Comparison of ENCODE assay signal across 12 cellular contexts in genomic region chr10:132547421-132547861, GRCh38. TPM values are rescaled to one million over a fixed set of nuclear protein-coding genes. Genes with fewer than 3 reads are reported as not detected.
A peak's percentile ranks its signal among the peaks of the same experiment; 100 is the strongest.
DNase-seq lines count a peak whose midpoint lies in the region; ATAC-seq, FAIRE-seq and TF ChIP-seq lines count a peak whose summit lies in the region.
"Had no signal": no experiment of that assay in that cellular context is flagged by ENCODE, and none has a peak within 500 bp of the region (broad histone marks: within the 10 kb centered on the region; RNA-seq: fewer than 3 reads in every experiment).

No MANE protein-coding gene starts in this region.

- peaks cover 72% of the 10 kb centered on the region for H3K4me1 Mint-ChIP-seq in activated naive CD4-positive, alpha-beta T cell treated with anti-CD3 and anti-CD28 coated beads, Interleukin-2, amount 10 ng/mL, durations not matched to agents 7 days and 5 days
- H3K4me1 Mint-ChIP-seq in stimulated activated memory B cell treated with anti-CD40 and anti-IgM and Interleukin-4, amounts not matched to agents 10 μg/mL and 1 μg/mL and 100 μg/mL, for 72 hours, result peaks cover 93% of the 10 kb centered on the region

- no peaks in the 10 kb centered on the region for H3K9me3 Mint-ChIP-seq in activated naive CD4-positive, alpha-beta T cell treated with anti-CD3 and anti-CD28 coated beads, Interleukin-2, amount 10 ng/mL, durations not matched to agents 7 days and 5 days
- H3K9me3 Mint-ChIP-seq in stimulated activated memory B cell treated with anti-CD40 and anti-IgM and Interleukin-4, amounts not matched to agents 10 μg/mL and 1 μg/mL and 100 μg/mL, for 72 hours, result no peaks in the 10 kb centered on the region
- H3K9me3 Mint-ChIP-seq: dendritic cell treated with granulocyte-macrophage colony-stimulating factor and Interleukin-4, amounts not matched to agents 40 ng/mL and 50 ng/mL, for 4 days had no signal

- peaks cover 11% of the 10 kb centered on the region for H3K36me3 Mint-ChIP-seq in activated naive CD4-positive, alpha-beta T cell treated with anti-CD3 and anti-CD28 coated beads, Interleukin-2, amount 10 ng/mL, durations not matched to agents 7 days and 5 days
- no peaks in the 10 kb centered on the region for H3K36me3 Mint-ChIP-seq in stimulated activated memory B cell treated with anti-CD40 and anti-IgM and Interleukin-4, amounts not matched to agents 10 μg/mL and 1 μg/mL and 100 μg/mL, for 72 hours

- H3K36me3 ChIP-seq in kidney (ENCODE audit: control insufficient read depth in 1 of 2, insufficient read depth in 2 of 2, low read length in 2 of 2), result no peaks in the 10 kb centered on the region
- H3K36me3 ChIP-seq in transverse colon, result no peaks in the 10 kb centered on the region
- H3K36me3 ChIP-seq: HAP-1 had no signal

- H3K4me1 ChIP-seq in kidney (ENCODE audit: control insufficient read depth in 1 of 2, insufficient read depth in 1 of 2, low read depth in 1 of 2, low read length in 2 of 2) (peaks cover 11 to 29% of the 10 kb centered on the region in 2 donors), transverse colon (peaks cover 6 to 42% (median 24%) of the 10 kb centered on the region in 4 donors)
- H3K4me1 ChIP-seq: HAP-1 had no signal

- TF ChIP-seq EP300 in transverse colon (IDR thresholded peaks at IDR 0.05; ENCODE audit: low read depth), result no peak

- no peaks in the 10 kb centered on the region for H3K9me3 ChIP-seq in kidney (ENCODE audit: control insufficient read depth in 1 of 2, low read length in 2 of 2)
- H3K9me3 ChIP-seq in transverse colon, result no peaks in the 10 kb centered on the region
- H3K9me3 ChIP-seq: HAP-1 had no signal

- H3K27ac Mint-ChIP-seq in activated naive CD4-positive, alpha-beta T cell treated with anti-CD3 and anti-CD28 coated beads, Interleukin-2, amount 10 ng/mL, durations not matched to agents 7 days and 5 days, result no peak overlapping the region
- H3K27ac Mint-ChIP-seq in stimulated activated memory B cell treated with anti-CD40 and anti-IgM and Interleukin-4, amounts not matched to agents 10 μg/mL and 1 μg/mL and 100 μg/mL, for 72 hours, result peak overlapping the region; percentile 90

- peaks cover 6% of the 10 kb centered on the region for H3K27me3 Mint-ChIP-seq in activated naive CD4-positive, alpha-beta T cell treated with anti-CD3 and anti-CD28 coated beads, Interleukin-2, amount 10 ng/mL, durations not matched to agents 7 days and 5 days
- no peaks in the 10 kb centered on the region for H3K27me3 Mint-ChIP-seq in stimulated activated memory B cell treated with anti-CD40 and anti-IgM and Interleukin-4, amounts not matched to agents 10 μg/mL and 1 μg/mL and 100 μg/mL, for 72 hours

- H3K9ac ChIP-seq in kidney (ENCODE audit: low read length in 2 of 2), result no peak overlapping the region

- ATAC-seq in stimulated activated memory B cell treated with anti-CD40 and anti-IgM and Interleukin-4, amounts not matched to agents 10 μg/mL and 1 μg/mL and 100 μg/mL, for 72 hours, result peak; percentile 54

- CTCF ChIA-PET in activated naive CD4-positive, alpha-beta T cell treated with anti-CD3 and anti-CD28 coated beads, Interleukin-2, amount 10 ng/mL, durations not matched to agents 7 days and 5 days (lab: Charles Lee), result no interaction called here

- H3K27ac ChIP-seq in kidney (ENCODE audit: low read depth in 2 of 2, low read length in 2 of 2) (no peak overlapping the region), transverse colon (no peak overlapping the region)

- no peak for FAIRE-seq in kidney (lab: Jason Lieb, UNC)

- WGBS in transverse colon (ENCODE audit: low coverage in 1 of 2), 2 donors, result 86 to 90% methylated on average over 4 to 19 of the region's 22 CpGs

- no peak overlapping the region for H3K4me3 Mint-ChIP-seq in activated naive CD4-positive, alpha-beta T cell treated with anti-CD3 and anti-CD28 coated beads, Interleukin-2, amount 10 ng/mL, durations not matched to agents 7 days and 5 days
- H3K4me3 Mint-ChIP-seq in stimulated activated memory B cell treated with anti-CD40 and anti-IgM and Interleukin-4, amounts not matched to agents 10 μg/mL and 1 μg/mL and 100 μg/mL, for 72 hours, result peak overlapping the region; percentile 52
- H3K4me3 Mint-ChIP-seq: dendritic cell treated with granulocyte-macrophage colony-stimulating factor and Interleukin-4, amounts not matched to agents 40 ng/mL and 50 ng/mL, for 4 days had no signal

- TF ChIP-seq CTCF in kidney (IDR thresholded peaks at IDR 0.05; ENCODE audit: borderline replicate concordance, extremely low read depth, insufficient read depth) (no peak), transverse colon (IDR thresholded peaks at IDR 0.05) (no peak)

- DNase-seq in activated naive CD4-positive, alpha-beta T cell treated with anti-CD3 and anti-CD28 coated beads, Interleukin-2, amount 50 U/mL, for 16 hours, result peak; percentile 49
- DNase-seq in activated naive CD4-positive, alpha-beta T cell treated with anti-CD3 and anti-CD28 coated beads, Interleukin-2, amount 10 ng/mL, durations not matched to agents 7 days and 5 days, result no peak
- DNase-seq in MV-4-11 (lab: John Stamatoyannopoulos, UW) (peak; percentile 12), kidney (peak; percentile 83), DMS114 treated with DMSO at 0.1 percent for 48 hours (lab: John Stamatoyannopoulos, UW; ENCODE audit: unreplicated experiment) (no peak), transverse colon (no peak), NCI-H345 (lab: John Stamatoyannopoulos, UW) (no peak)
- DNase-seq: activated CD4-positive, alpha-beta T cell treated with anti-CD3 and anti-CD28 coated beads for 1 hour; midbrain had no signal

- in situ Hi-C loops in transverse colon (cut with MboI; ENCODE audit: low pct_ligation_motif_present in 1 of 4, low pct_unique_long_range_greater_than_20kb in 1 of 4, low sequenced_read_pairs in 3 of 4), result loop anchor here in 3 of 4 donors (25.0 kb wide), 2 partner anchors 90 to 160 kb away; partner anchors contain the start of gene PWWP2B (in 2 of the 3)

- TF ChIP-seq POLR2A in transverse colon (IDR thresholded peaks at IDR 0.05), result no peak

- no peaks in the 10 kb centered on the region for H3K27me3 ChIP-seq in transverse colon

- H3K4me3 ChIP-seq in kidney (ENCODE audit: low read length in 2 of 2) (no peak overlapping the region), transverse colon (no peak overlapping the region)
- H3K4me3 ChIP-seq: HAP-1 had no signal

- intact Hi-C loops in kidney (cut with DNase I) (no loop called here), transverse colon (cut with DNase I; ENCODE audit: low total_unique reads) (no loop called here)

RNA-seq across cellular contexts. Expression of gene INPP5A, which starts 9.9 kb away (rescaled TPM):
- total RNA-seq in kidney (40.3 TPM), transverse colon (10 to 100 TPM; 34.8 to 80.8 (median 52.8) TPM)
- polyA plus RNA-seq in kidney (ENCODE audit: insufficient read depth, low read depth, low replicate concordance), result 20.8 TPM

Comparison
In these comparisons a context has a peak if more than half of its experiments do, and no peak if none do; other contexts are left out.
1. DNase-seq: peak in activated naive CD4-positive, alpha-beta T cell treated with anti-CD3 and anti-CD28 coated beads, Interleukin-2, amount 50 U/mL, for 16 hours (single experiment), MV-4-11 (single experiment) and kidney (single experiment); none in activated naive CD4-positive, alpha-beta T cell treated with anti-CD3 and anti-CD28 coated beads, Interleukin-2, amount 10 ng/mL, durations not matched to agents 7 days and 5 days (single experiment), DMS114 treated with DMSO at 0.1 percent for 48 hours (single experiment), transverse colon (single experiment) and NCI-H345 (single experiment).